8 cellular contexts compared by ENCODE assay signal in genomic region chr9:35110327-35110758, GRCh38. TPM values are rescaled to one million over a fixed set of nuclear protein-coding genes. Genes with fewer than 3 reads are reported as not detected.
DNase-seq lines count a peak whose midpoint lies in the region; ATAC-seq and FAIRE-seq lines count a peak whose summit lies in the region.

No MANE protein-coding gene starts in this region.

- peak overlapping the region; percentile 91 to 92 for H3K27ac ChIP-seq in esophagus (ENCODE audit: low read depth in 2 of 2, low read length in 1 of 2)

- no peaks in the 10 kb centered on the region for H3K27me3 ChIP-seq in esophagus (ENCODE audit: control insufficient read depth in 1 of 2, insufficient read depth in 2 of 2, low read length in 2 of 2)
- no peaks in the 10 kb centered on the region for H3K27me3 ChIP-seq in neuron (ENCODE audit: insufficient read depth, low read length)

- H3K4me3 ChIP-seq in esophagus (ENCODE audit: low read depth in 1 of 2, low read length in 2 of 2) (peak overlapping the region; percentile 62 to 70), neuron (ENCODE audit: low read length) (peak overlapping the region; percentile 67)

- H3K36me3 ChIP-seq in esophagus (ENCODE audit: control insufficient read depth in 2 of 2, insufficient read depth in 2 of 2, low read length in 1 of 2) (peaks cover 11 to 18% of the 10 kb centered on the region in 2 donors), neuron (ENCODE audit: insufficient read depth, low read length) (peaks cover 32% of the 10 kb centered on the region)

- H3K4me1 ChIP-seq in esophagus (ENCODE audit: control insufficient read depth in 2 of 2, insufficient read depth in 2 of 2, low read length in 1 of 2) (peaks cover 0 to 5% of the 10 kb centered on the region in 2 donors), neuron (ENCODE audit: insufficient read depth, low read length) (peaks cover 47% of the 10 kb centered on the region)

- ATAC-seq in HG03565 (IDR thresholded peaks at IDR 0.05; ENCODE audit: unreplicated experiment), result no peak

- no peak overlapping the region for H2AFZ ChIP-seq in neuron (ENCODE audit: low read depth, low read length)

- 19 to 47% methylated on average over 3 of the region's 3 CpGs for WGBS in esophagus, 2 donors

- no peak for FAIRE-seq in RCC 7860 (lab: Jason Lieb, UNC)

- H3K9me3 ChIP-seq in esophagus (ENCODE audit: control insufficient read depth in 2 of 2, insufficient read depth in 1 of 2, low read depth in 1 of 2, low read length in 1 of 2) (no peaks in the 10 kb centered on the region), neuron (ENCODE audit: low read length) (no peaks in the 10 kb centered on the region)

- peak; percentile 81 for DNase-seq in Daoy (ENCODE audit: low read depth)
- peak; percentile 44 for DNase-seq in RCC 7860 (ENCODE audit: low spot score)
- no peak for DNase-seq in NCI-H1930 (lab: John Stamatoyannopoulos, UW)
- no peak for DNase-seq in stimulated activated CD4-positive, alpha-beta T cell treated with anti-CD3 and anti-CD28 coated beads, Interleukin-1b, Interleukin-23, amount 100 ng/mL, for 48 hours
- DNase-seq in NCI-H526 (lab: John Stamatoyannopoulos, UW), result no peak

RNA-seq across cellular contexts. Expression of gene ATOSB, which starts 5.3 kb away (rescaled TPM):
- 1.9 and 4.7 TPM in 2 replicates for total RNA-seq in Daoy (2014; rRNA removed; shearing (Covaris generic))
- polyA plus RNA-seq in esophagus, result 10 to 100 TPM; 19.6 to 20.9 TPM

RNA-seq across cellular contexts. Expression of gene STOML2, which starts 7.4 kb away (rescaled TPM):
- 222 and 248 TPM in 2 replicates for total RNA-seq in Daoy (2014; rRNA removed; shearing (Covaris generic))
- polyA plus RNA-seq in esophagus, result 100 to 1,000 TPM in 1 of 2 donors, 10 to 100 TPM in 1; 32.9 to 107 TPM

RNA-seq across cellular contexts. Expression of gene PIGO, which starts 14.0 kb away (rescaled TPM):
- total RNA-seq in Daoy (2014; rRNA removed; shearing (Covaris generic)), result 18.9 and 22.2 TPM in 2 replicates
- polyA plus RNA-seq in esophagus, result 10 to 100 TPM; 12.3 to 12.5 TPM

RNA-seq across cellular contexts. Expression of gene FANCG, which starts 30.6 kb away (rescaled TPM):
- total RNA-seq in Daoy (2014; rRNA removed; shearing (Covaris generic)), result 43.0 and 48.1 TPM in 2 replicates
- 10 to 100 TPM; 14.7 to 24.5 TPM for polyA plus RNA-seq in esophagus

RNA-seq across cellular contexts. Expression of gene VCP, which starts 37.9 kb away (rescaled TPM):
- total RNA-seq in Daoy (2014; rRNA removed; shearing (Covaris generic)), result 569 and 580 TPM in 2 replicates
- 100 to 1,000 TPM in 1 of 2 donors, 10 to 100 TPM in 1; 60.4 to 150 TPM for polyA plus RNA-seq in esophagus

Comparison
In these comparisons a context has a peak if more than half of its experiments do, and no peak if none do; other contexts are left out.
1. DNase-seq: peak in Daoy (single experiment) and RCC 7860 (single experiment); none in NCI-H1930 (0 of 2), stimulated activated CD4-positive, alpha-beta T cell treated with anti-CD3 and anti-CD28 coated beads, Interleukin-1b, Interleukin-23, amount 100 ng/mL, for 48 hours (single experiment) and NCI-H526 (0 of 2).